In the genomic region with DNA sequence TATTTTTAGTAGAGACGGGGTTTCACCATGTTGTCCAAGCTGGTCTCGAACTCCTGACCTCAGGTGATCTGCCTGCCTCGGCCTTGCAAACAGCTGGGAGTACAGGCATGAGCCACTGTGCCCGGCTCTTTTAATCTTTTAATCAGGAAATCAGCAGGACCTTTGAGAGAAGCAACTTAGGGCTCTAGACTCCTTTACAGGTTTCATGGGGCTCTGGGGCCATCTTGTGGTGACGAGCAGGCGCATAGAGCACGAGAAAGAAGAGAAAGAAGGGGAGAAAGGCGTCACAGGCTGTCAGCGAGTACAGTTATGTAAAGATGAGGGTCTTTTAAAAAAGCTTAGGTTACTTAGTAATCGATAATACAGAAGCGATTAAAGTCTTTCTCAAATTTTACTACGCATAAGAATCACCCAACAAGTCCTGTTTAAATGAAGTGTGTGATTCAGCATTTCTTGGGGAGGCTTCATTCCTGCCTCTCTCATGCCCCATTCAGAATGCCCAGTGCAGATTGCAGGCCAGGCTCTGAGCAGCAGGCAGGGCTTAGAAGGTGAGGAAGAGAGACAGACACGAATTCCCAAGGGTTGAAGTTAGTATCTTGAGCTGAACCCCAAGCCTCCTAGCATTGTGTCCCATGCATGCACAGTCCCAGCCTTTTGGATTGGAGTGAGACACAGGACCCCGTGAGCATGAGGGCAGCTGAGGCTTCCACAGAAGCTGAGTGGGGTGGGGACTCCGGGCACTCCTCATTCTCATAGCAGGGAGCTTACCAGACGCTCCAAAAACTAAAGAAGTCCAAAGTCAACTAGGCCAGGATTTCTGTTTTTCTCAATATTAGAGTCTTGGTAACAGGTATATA, we compare ENCODE assay signal across 8 cellular contexts. TPM values are rescaled to one million over a fixed set of nuclear protein-coding genes. Genes with fewer than 3 reads are reported as not detected.
DNase-seq lines count a peak whose midpoint lies in the region; ATAC-seq, FAIRE-seq and TF ChIP-seq lines count a peak whose summit lies in the region.

No MANE protein-coding gene starts in this region.

- no peak overlapping the region for H3K4me3 ChIP-seq in AG09309 (ENCODE audit: control insufficient read depth, low read depth, low read length)

- TF ChIP-seq CTCF in AG09309 (IDR thresholded peaks at IDR 0.05; ENCODE audit: control insufficient read depth, insufficient read depth, low read depth, low read length, missing control alignments): peak; percentile 91

- FAIRE-seq in GM18507 (lab: Jason Lieb, UNC): peak; percentile 79

- peak; percentile 76 for ATAC-seq in HG03097 (IDR thresholded peaks at IDR 0.05; ENCODE audit: low FRiP score, unreplicated experiment)
- peak; percentile 64 for ATAC-seq in stimulated activated naive CD8-positive, alpha-beta T cell treated with anti-CD3 and anti-CD28 coated beads, Interleukin-15, Interleukin-2, amounts not matched to agents 100 U/mL and 50 U/mL, for 24 hours

- DNase-seq in AG09309 (ENCODE audit: low read depth): peak; percentile 43
- DNase-seq in GM18507 (ENCODE audit: extremely low spot score, insufficient read length, low read depth): peak; percentile 49
- peak; percentile 24 for DNase-seq in NCI-H2171 (lab: John Stamatoyannopoulos, UW)
- peak; percentile 65 for DNase-seq in activated CD4-positive, alpha-beta T cell treated with anti-CD3 and anti-CD28 coated beads for 48 hours
- peak; percentile 16 for DNase-seq in effector CD8-positive, alpha-beta T cell (lab: John Stamatoyannopoulos, UW)
- DNase-seq in lung microvascular endothelial cell (ENCODE audit: low read depth in 2 of 2): peak; percentile 82 to 84
- peak; percentile 55 for DNase-seq in stimulated activated naive CD8-positive, alpha-beta T cell treated with anti-CD3 and anti-CD28 coated beads, Interleukin-15, Interleukin-2, amounts not matched to agents 100 U/mL and 50 U/mL, for 24 hours

RNA-seq across cellular contexts. Expression of a gene that starts 23.6 kb away (rescaled TPM):
- total RNA-seq in lung microvascular endothelial cell: 110 and 156 TPM in 2 replicates

Comparison
In these comparisons a context has a peak if more than half of its experiments do, and no peak if none do; other contexts are left out.
1. DNase-seq: peak in every context shown above with its lines; median percentile 83 in lung microvascular endothelial cell; 65 in activated CD4-positive, alpha-beta T cell treated with anti-CD3 and anti-CD28 coated beads for 48 hours; 55 in stimulated activated naive CD8-positive, alpha-beta T cell treated with anti-CD3 and anti-CD28 coated beads, Interleukin-15, Interleukin-2, amounts not matched to agents 100 U/mL and 50 U/mL, for 24 hours; 49 in GM18507; 43 in AG09309; 24 in NCI-H2171; 16 in effector CD8-positive, alpha-beta T cell.